ENCODE assay signal across 28 cellular contexts in genomic region chr21:19553930-19554615, GRCh38.
DNase-seq lines count a peak whose midpoint lies in the region; ATAC-seq lines count a peak whose summit lies in the region.
"Had no signal": no experiment of that assay in that cellular context is flagged by ENCODE, and none has a peak within 500 bp of the region (broad histone marks: within the 10 kb centered on the region; RNA-seq: fewer than 3 reads in every experiment).

No MANE protein-coding gene starts in this region.

- no peak overlapping the region for H3K18ac ChIP-seq in neuronal stem cell (ENCODE audit: low read length)

- H3K79me1 ChIP-seq in neuronal stem cell (ENCODE audit: low read depth, low read length) = no peaks in the 10 kb centered on the region

- H3K23ac ChIP-seq in neuronal stem cell (ENCODE audit: low read depth, low read length, poor library complexity) = no peak overlapping the region

- H4K91ac ChIP-seq in neuronal stem cell (ENCODE audit: low read depth, low read length, poor library complexity) = no peak overlapping the region

- peak overlapping the region; percentile 23 for H3K4me2 ChIP-seq in neuronal stem cell (ENCODE audit: insufficient read depth, low read length, poor library complexity, severe bottlenecking)

- no peak overlapping the region for H4K8ac ChIP-seq in neuronal stem cell (ENCODE audit: low read depth, low read length)

- no peak overlapping the region for H3K9ac ChIP-seq in neuronal stem cell (ENCODE audit: low read depth, low read length, poor library complexity)

- H3K14ac ChIP-seq in neuronal stem cell (ENCODE audit: low read length) = no peak overlapping the region

- no peak overlapping the region for H3K4ac ChIP-seq in neuronal stem cell (ENCODE audit: low read length)

- no peaks in the 10 kb centered on the region for H3K27me3 ChIP-seq in ectodermal cell (ENCODE audit: control insufficient read depth, insufficient read depth, low read length, poor library complexity, severe bottlenecking)
- H3K27me3 ChIP-seq in neuronal stem cell (ENCODE audit: control insufficient read depth in 3 of 3, insufficient read depth in 3 of 3, low read depth in 1 of 3, low read length in 3 of 3) = no peaks in the 10 kb centered on the region
- H3K27me3 ChIP-seq: dorsolateral prefrontal cortex, pancreas, right atrium auricular region, spleen, suprapubic skin had no signal

- H3K9me3 ChIP-seq in ectodermal cell (ENCODE audit: control insufficient read depth, low read length) = no peaks in the 10 kb centered on the region
- peaks cover 0 to 4% of the 10 kb centered on the region in 2 donors for H3K9me3 ChIP-seq in neuronal stem cell (replicated peaks in 1 of 2; ENCODE audit: control insufficient read depth in 2 of 2, insufficient read depth in 1 of 2, low read depth in 1 of 2, low read length in 2 of 2)
- H3K9me3 ChIP-seq: pancreas, right atrium auricular region, suprapubic skin had no signal

- H3K4me1 ChIP-seq in ectodermal cell (ENCODE audit: control insufficient read depth, insufficient read depth, low read length) (peaks cover 16% of the 10 kb centered on the region), neuronal stem cell (ENCODE audit: control insufficient read depth in 2 of 2, insufficient read depth in 1 of 2, low read depth in 1 of 2, low read length in 2 of 2) (peaks cover 0 to 6% of the 10 kb centered on the region in 2 donors)
- H3K4me1 ChIP-seq: pancreas, right atrium auricular region, spleen, suprapubic skin had no signal

- no peak overlapping the region for H2AFZ ChIP-seq in neuronal stem cell (ENCODE audit: low read length)

- WGBS in ectodermal cell, 2 experiments = 1 to 3% methylated on average over 2 of the region's 2 CpGs
- WGBS in neuronal stem cell (ENCODE audit: extremely low coverage in 2 of 2, insufficient read length in 2 of 2, insufficient replicate concordance in 1 of 2), 2 donors = no CpG with 5 or more reads among the region's 2 CpGs

- no peak overlapping the region for H2BK5ac ChIP-seq in neuronal stem cell (ENCODE audit: low read length)

- H3K4me3 ChIP-seq in ectodermal cell (ENCODE audit: insufficient read depth, low read depth, low read length) (no peak overlapping the region), neuronal stem cell (ENCODE audit: low read length in 2 of 2) (no peak overlapping the region)
- H3K4me3 ChIP-seq: dorsolateral prefrontal cortex, GM12878, pancreas, right atrium auricular region, spleen, suprapubic skin had no signal

- H3K27ac ChIP-seq in ectodermal cell (ENCODE audit: insufficient read depth, low read depth, low read length, poor library complexity, severe bottlenecking) = peak overlapping the region; percentile 68
- H3K27ac ChIP-seq in neuronal stem cell (replicated peaks; ENCODE audit: low read length) = no peak overlapping the region
- H3K27ac ChIP-seq: pancreas, right atrium auricular region, spleen, suprapubic skin had no signal

- no peak overlapping the region for H2AK5ac ChIP-seq in neuronal stem cell (ENCODE audit: low read depth, low read length)

- no peak for ATAC-seq in HG03442 (IDR thresholded peaks at IDR 0.05; ENCODE audit: unreplicated experiment)
- ATAC-seq: CD8-positive, alpha-beta T cell; GM12878; HCT116; natural killer cell treated with Interleukin-12 subunit alpha and Interleukin-12 subunit beta and Interleukin-15 and Interleukin-18, amount 100 ng/mL, for 72 hours; pancreas; stimulated activated memory B cell treated with anti-CD40 and anti-IgM and Interleukin-4, amounts not matched to agents 10 μg/mL and 1 μg/mL and 100 μg/mL, for 72 hours had no signal

- DNase-seq in NCI-H146 treated with DMSO at 0.1 percent for 48 hours (lab: John Stamatoyannopoulos, UW; ENCODE audit: unreplicated experiment) = peak; percentile 8
- no peak for DNase-seq in NCI-H146 (lab: John Stamatoyannopoulos, UW)
- peak; percentile 100 for DNase-seq in NCI-H345 treated with DMSO at 0.1 percent for 48 hours (lab: John Stamatoyannopoulos, UW; ENCODE audit: unreplicated experiment)
- no peak for DNase-seq in neuronal stem cell (ENCODE audit: low spot score)
- no peak for DNase-seq in DMS114 treated with DMSO at 0.1 percent for 48 hours (lab: John Stamatoyannopoulos, UW; ENCODE audit: unreplicated experiment)
- DNase-seq in cerebellar cortex (ENCODE audit: low spot score) = no peak
- DNase-seq: activated B cell treated with CpG ODN at 0.5 μM for 24 hours; activated CD4-positive, alpha-beta memory T cell treated with anti-CD3 and anti-CD28 coated beads for 36 hours; activated naive CD8-positive, alpha-beta T cell treated with anti-CD3 and anti-CD28 coated beads for 36 hours; AML-193; CD8-positive, alpha-beta T cell; DND-41; dorsolateral prefrontal cortex; IMR-90; midbrain; NCI-H1105 treated with DMSO at 0.1 percent for 48 hours; pancreas; SHP77 treated with DMSO at 0.1 percent for 48 hours; spleen; stimulated activated CD4-positive, alpha-beta T cell treated with anti-CD3 and anti-CD28 coated beads, Interleukin-4, amount 100 ng/mL, for 1 hour had no signal

- H2BK120ac ChIP-seq in neuronal stem cell (ENCODE audit: low read depth, low read length) = no peak overlapping the region

- H3K36me3 ChIP-seq in ectodermal cell (ENCODE audit: control insufficient read depth, insufficient read depth, low read length) (no peaks in the 10 kb centered on the region), neuronal stem cell (replicated peaks in 1 of 2; ENCODE audit: control insufficient read depth in 2 of 2, insufficient read depth in 2 of 2, low read length in 2 of 2) (no peaks in the 10 kb centered on the region)
- H3K36me3 ChIP-seq: pancreas, right atrium auricular region, spleen, suprapubic skin had no signal

- no peak overlapping the region for H2BK15ac ChIP-seq in neuronal stem cell (ENCODE audit: low read length)

- H2BK12ac ChIP-seq in neuronal stem cell (ENCODE audit: low read length) = no peak overlapping the region

Comparison
In these comparisons a context has a peak if more than half of its experiments do, and no peak if none do; other contexts are left out.
1. DNase-seq: peak in NCI-H146 treated with DMSO at 0.1 percent for 48 hours (single experiment) and NCI-H345 treated with DMSO at 0.1 percent for 48 hours (single experiment); none in NCI-H146 (single experiment), neuronal stem cell (single experiment), DMS114 treated with DMSO at 0.1 percent for 48 hours (single experiment) and cerebellar cortex (single experiment).